Comparison of ENCODE assay signal across 8 cellular contexts in genomic region chr6:32118782-32119628, GRCh38. TPM values are rescaled to one million over a fixed set of nuclear protein-coding genes. Genes with fewer than 3 reads are reported as not detected.
DNase-seq lines count a peak whose midpoint lies in the region; ATAC-seq and TF ChIP-seq lines count a peak whose summit lies in the region.

No MANE protein-coding gene starts in this region.

- no peaks in the 10 kb centered on the region for H3K9me3 ChIP-seq in Loucy (ENCODE audit: insufficient read depth, low read depth, low read length)
- H3K9me3 ChIP-seq in SJCRH30 (replicated peaks), result no peaks in the 10 kb centered on the region

- peaks cover 59% of the 10 kb centered on the region for H3K36me3 Mint-ChIP-seq in nephron progenitor cell (ENCODE audit: low read depth)

- H3F3A ChIP-seq in Loucy (ENCODE audit: low read depth), result no peaks in the 10 kb centered on the region

- no peak overlapping the region for H3K9ac ChIP-seq in Loucy (ENCODE audit: low read depth, low read length, poor library complexity, severe bottlenecking)

- H4K20me1 ChIP-seq in Loucy (ENCODE audit: insufficient read depth, low read length, poor library complexity, severe bottlenecking), result peaks cover 2% of the 10 kb centered on the region

- no peak overlapping the region for H3K27ac ChIP-seq in SJCRH30

- H3K4me3 ChIP-seq in Loucy (ENCODE audit: low read length, poor library complexity, severe bottlenecking), result no peak overlapping the region
- no peak overlapping the region for H3K4me3 ChIP-seq in SJCRH30

- H3K27me3 ChIP-seq in Loucy (ENCODE audit: insufficient read depth, low read length, poor library complexity, severe bottlenecking), result no peaks in the 10 kb centered on the region
- H3K27me3 ChIP-seq in SJCRH30, result no peaks in the 10 kb centered on the region

- ATAC-seq in GM18502 (IDR thresholded peaks at IDR 0.05; ENCODE audit: poor library complexity, unreplicated experiment), result no peak

- H3K9me2 ChIP-seq in Loucy (replicated peaks; ENCODE audit: low read depth, low read length), result no peaks in the 10 kb centered on the region

- H3K4me1 Mint-ChIP-seq in nephron progenitor cell, result peaks cover 11% of the 10 kb centered on the region

- H3K27ac Mint-ChIP-seq in nephron progenitor cell, result peak overlapping the region; percentile 79

- no peaks in the 10 kb centered on the region; the same call in 1 of the 2 replicates for H3K79me2 ChIP-seq in Loucy (ENCODE audit: insufficient read depth, low read length)

- TF ChIP-seq CTCF in Loucy (conservative IDR thresholded peaks at IDR 0.05; ENCODE audit: low read length) (peak; percentile 88), nephron progenitor cell (IDR thresholded peaks at IDR 0.05) (peak; percentile 87)

- H3K4me2 ChIP-seq in Loucy (ENCODE audit: low read depth, low read length, poor library complexity, severe bottlenecking), result no peak overlapping the region

- DNase-seq in DMS79 (lab: John Stamatoyannopoulos, UW) (peak; percentile 19), SJCRH30 (peak; percentile 72 to 80), fibroblast of peridontal ligament (ENCODE audit: extremely low read depth) (peak; percentile 85), nephron progenitor cell (peak; percentile 87)
- peak; percentile 36 for DNase-seq in activated effector memory CD4-positive, alpha-beta T cell treated with Interleukin-2 at 50 U/mL for 16 hours
- peak; percentile 43 for DNase-seq in stimulated activated naive CD4-positive, alpha-beta T cell treated with Interleukin-2 at 50 U/mL for 16 hours (lab: John Stamatoyannopoulos, UW)

- H3K36me3 ChIP-seq in Loucy (ENCODE audit: insufficient read depth, low read length) (peaks cover 57% of the 10 kb centered on the region; the same call in 1 of the 2 replicates), SJCRH30 (peaks cover 26% of the 10 kb centered on the region)

- peaks cover 4% of the 10 kb centered on the region for H3K27me3 Mint-ChIP-seq in nephron progenitor cell (ENCODE audit: low read depth, poor library complexity)

- no peaks in the 10 kb centered on the region for H3K4me1 ChIP-seq in Loucy (ENCODE audit: insufficient read depth, low read length, poor library complexity, severe bottlenecking)
- no peaks in the 10 kb centered on the region for H3K4me1 ChIP-seq in SJCRH30

- no peak overlapping the region for H3K4me3 Mint-ChIP-seq in nephron progenitor cell

- H3K9me3 Mint-ChIP-seq in nephron progenitor cell, result no peaks in the 10 kb centered on the region

- H2AFZ ChIP-seq in Loucy (ENCODE audit: low read length), result no peak overlapping the region

RNA-seq across cellular contexts. Expression of gene ATF6B, which starts 9.0 kb away (rescaled TPM):
- 26.1 and 33.0 TPM in 2 replicates for total RNA-seq in SJCRH30 (2014; rRNA removed; shearing (Covaris generic))

RNA-seq across cellular contexts. Expression of gene TNXB, which starts 9.9 kb away (rescaled TPM):
- 1.6 and 3.3 TPM in 2 replicates for total RNA-seq in SJCRH30 (2014; rRNA removed; shearing (Covaris generic))

RNA-seq across cellular contexts. Expression of gene FKBPL, which starts 11.1 kb away (rescaled TPM):
- total RNA-seq in SJCRH30 (2014; rRNA removed; shearing (Covaris generic)), result 8.2 and 8.7 TPM in 2 replicates

RNA-seq across cellular contexts. Expression of gene PRRT1, which starts 32.7 kb away (rescaled TPM):
- total RNA-seq in SJCRH30 (2014; rRNA removed; shearing (Covaris generic)), result 0.25 and 0.30 TPM in 2 replicates

RNA-seq across cellular contexts. Expression of gene PPT2, which starts 34.9 kb away (rescaled TPM):
- 120 and 150 TPM in 2 replicates for total RNA-seq in SJCRH30 (2014; rRNA removed; shearing (Covaris generic))

Comparison
In these comparisons a context has a peak if more than half of its experiments do, and no peak if none do; other contexts are left out.
1. DNase-seq: peak in every context shown above with its lines; median percentile 87 in nephron progenitor cell; 85 in fibroblast of peridontal ligament; 76 in SJCRH30; 43 in stimulated activated naive CD4-positive, alpha-beta T cell treated with Interleukin-2 at 50 U/mL for 16 hours; 36 in activated effector memory CD4-positive, alpha-beta T cell treated with Interleukin-2 at 50 U/mL for 16 hours; 19 in DMS79.